9 cellular contexts compared by ENCODE assay signal in genomic region chr3:147616998-147617619, GRCh38.
DNase-seq lines count a peak whose midpoint lies in the region; ATAC-seq and TF ChIP-seq lines count a peak whose summit lies in the region.
"Had no signal": no experiment of that assay in that cellular context is flagged by ENCODE, and none has a peak within 500 bp of the region (broad histone marks: within the 10 kb centered on the region; RNA-seq: fewer than 3 reads in every experiment).

No MANE protein-coding gene starts in this region.

- no peaks in the 10 kb centered on the region for H4K20me1 ChIP-seq in GM23338 (replicated peaks; ENCODE audit: insufficient read depth)
- H4K20me1 ChIP-seq in PC-9 (ENCODE audit: insufficient read depth): no peaks in the 10 kb centered on the region

- H3K4me3 ChIP-seq in GM23338 (no peak overlapping the region), PC-9 (no peak overlapping the region)
- H3K4me3 ChIP-seq: gastroesophageal sphincter had no signal

- no peaks in the 10 kb centered on the region for H3K9me3 Mint-ChIP-seq in GM23338
- peaks cover 2 to 3% of the 10 kb centered on the region in 2 donors for H3K9me3 Mint-ChIP-seq in natural killer cell

- intact Hi-C loops in PC-9 (cut with micrococcal nuclease; ENCODE audit: unreplicated experiment) (loop anchor here (5.0 to 10.0 kb wide), 3 partner anchors 252 to 748 kb away; no protein-coding TSS in a partner anchor), natural killer cell (cut with micrococcal nuclease) (no loop called here)

- H3K36me3 ChIP-seq in GM23338 (ENCODE audit: insufficient read depth) (no peaks in the 10 kb centered on the region), PC-9 (ENCODE audit: low read depth) (no peaks in the 10 kb centered on the region)
- H3K36me3 ChIP-seq: gastroesophageal sphincter had no signal

- CTCF ChIA-PET in PC-9 (lab: Charles Lee): no interaction called here

- H3K79me2 ChIP-seq in GM23338 (replicated peaks; ENCODE audit: insufficient read depth) (no peaks in the 10 kb centered on the region), PC-9 (ENCODE audit: low read depth) (no peaks in the 10 kb centered on the region)

- H3K36me3 Mint-ChIP-seq in GM23338 (ENCODE audit: low read depth) (no peaks in the 10 kb centered on the region), natural killer cell (no peaks in the 10 kb centered on the region)

- POLR2A ChIA-PET in PC-9 (lab: Charles Lee; ENCODE audit: unreplicated experiment): no interaction called here

- H3K4me3 Mint-ChIP-seq in GM23338 (no peak overlapping the region), natural killer cell (no peak overlapping the region)

- no peaks in the 10 kb centered on the region for H3F3A ChIP-seq in GM23338 (replicated peaks; ENCODE audit: low read depth)
- H3F3A ChIP-seq in PC-9 (ENCODE audit: insufficient read depth, low read depth): no peaks in the 10 kb centered on the region

- H3K27me3 ChIP-seq in GM23338 (ENCODE audit: insufficient read depth): no peaks in the 10 kb centered on the region
- H3K27me3 ChIP-seq in PC-9 (ENCODE audit: insufficient read depth, low read depth): no peaks in the 10 kb centered on the region
- no peaks in the 10 kb centered on the region for H3K27me3 ChIP-seq in foreskin keratinocyte
- H3K27me3 ChIP-seq: gastroesophageal sphincter had no signal

- no TSS peak for BruUV-seq in PC-9 (replicated peaks; lab: Mats Ljungman, UMichigan)

- DNase-seq in AG08396 (ENCODE audit: low spot score): peak; percentile 4
- DNase-seq in GM23338 (ENCODE audit: low spot score): peak; percentile 77
- DNase-seq in PC-9: no peak
- no peak for DNase-seq in foreskin keratinocyte
- DNase-seq in natural killer cell: no peak
- no peak for DNase-seq in stimulated activated naive CD4-positive, alpha-beta T cell (lab: John Stamatoyannopoulos, UW)
- DNase-seq in NCI-H2029 (lab: John Stamatoyannopoulos, UW): no peak

- H3K4me1 ChIP-seq in GM23338 (ENCODE audit: insufficient read depth) (peaks cover 22% of the 10 kb centered on the region), PC-9 (replicated peaks; ENCODE audit: insufficient read depth) (no peaks in the 10 kb centered on the region), foreskin keratinocyte (peaks cover 4% of the 10 kb centered on the region)
- H3K4me1 ChIP-seq: gastroesophageal sphincter had no signal

- H3K4me2 ChIP-seq in GM23338 (no peak overlapping the region), PC-9 (no peak overlapping the region)

- no peaks in the 10 kb centered on the region for H3K9me3 ChIP-seq in PC-9 (ENCODE audit: insufficient read depth, low read depth)
- H3K9me3 ChIP-seq: gastroesophageal sphincter had no signal

- H3K9me2 ChIP-seq in GM23338 (ENCODE audit: insufficient read depth) (no peaks in the 10 kb centered on the region), PC-9 (ENCODE audit: insufficient read depth) (no peaks in the 10 kb centered on the region)

- TF ChIP-seq CTCF in GM23338 (conservative IDR thresholded peaks at IDR 0.05; ENCODE audit: low read depth in 2 of 2) (peak in 1 of 2 experiments; percentile 96; a peak in 3 of 4 replicates), PC-9 (conservative IDR thresholded peaks at IDR 0.05) (peak; percentile 67), foreskin keratinocyte (conservative IDR thresholded peaks at IDR 0.05) (peak; percentile 37), natural killer cell (IDR thresholded peaks at IDR 0.05) (no peak)

- H2AFZ ChIP-seq in GM23338: no peak overlapping the region
- H2AFZ ChIP-seq in PC-9: no peak overlapping the region

- H3K27ac Mint-ChIP-seq in GM23338 (no peak overlapping the region), natural killer cell (no peak overlapping the region)

- H3K27me3 Mint-ChIP-seq in GM23338 (ENCODE audit: insufficient read depth, low read depth, poor library complexity): no peaks in the 10 kb centered on the region
- H3K27me3 Mint-ChIP-seq in natural killer cell (ENCODE audit: low read depth in 2 of 2): no peaks in the 10 kb centered on the region

- H3K4me1 Mint-ChIP-seq in GM23338 (peaks cover 33% of the 10 kb centered on the region), natural killer cell (no peaks in the 10 kb centered on the region)

- ATAC-seq in GM23338 (no peak), foreskin keratinocyte (no peak), natural killer cell (no peak), GM19328 (IDR thresholded peaks at IDR 0.05; ENCODE audit: unreplicated experiment) (no peak)
- ATAC-seq: gastroesophageal sphincter had no signal

- H3K27ac ChIP-seq in GM23338 (ENCODE audit: low read depth) (no peak overlapping the region), PC-9 (no peak overlapping the region), foreskin keratinocyte (no peak overlapping the region)
- H3K27ac ChIP-seq: gastroesophageal sphincter had no signal

TF ChIP-seq in GM23338, 12 proteins besides CTCF, POLR2A, EP300 and RAD21:
- no peak for TF ChIP-seq ZNF331 (CRISPR knock-in tag; IDR thresholded peaks at IDR 0.05; ENCODE audit: low read depth)
- no peak for TF ChIP-seq REST (IDR thresholded peaks at IDR 0.05; ENCODE audit: unreplicated experiment)
- TF ChIP-seq ZNF114 (CRISPR knock-in tag; IDR thresholded peaks at IDR 0.05): no peak
- TF ChIP-seq STAT1 (IDR thresholded peaks at IDR 0.05; ENCODE audit: unreplicated experiment): no peak
- no peak for TF ChIP-seq NANOG (IDR thresholded peaks at IDR 0.05; ENCODE audit: borderline replicate concordance)
- TF ChIP-seq ETS1 (IDR thresholded peaks at IDR 0.05): no peak

Comparison
In these comparisons a context has a peak if more than half of its experiments do, and no peak if none do; other contexts are left out.
1. DNase-seq: peak in AG08396 (single experiment) and GM23338 (single experiment); none in PC-9 (0 of 2), foreskin keratinocyte (0 of 2), natural killer cell (single experiment), stimulated activated naive CD4-positive, alpha-beta T cell (0 of 6) and NCI-H2029 (single experiment).